Comparison of ENCODE assay signal across 12 cellular contexts in genomic region chr20:62792182-62792939, GRCh38. TPM values are rescaled to one million over a fixed set of nuclear protein-coding genes. Genes with fewer than 3 reads are reported as not detected.
A peak's percentile ranks its signal among the peaks of the same experiment; 100 is the strongest.
DNase-seq lines count a peak whose midpoint lies in the region; ATAC-seq and TF ChIP-seq lines count a peak whose summit lies in the region.
"Had no signal": no experiment of that assay in that cellular context is flagged by ENCODE, and none has a peak within 500 bp of the region (broad histone marks: within the 10 kb centered on the region; RNA-seq: fewer than 3 reads in every experiment).

No MANE protein-coding gene starts in this region.

- no peaks in the 10 kb centered on the region for H3K9me3 Mint-ChIP-seq in activated naive CD4-positive, alpha-beta T cell treated with anti-CD3 and anti-CD28 coated beads, Interleukin-2, amount 50 U/mL, for 24 hours
- H3K9me3 Mint-ChIP-seq in T-cell (no peaks in the 10 kb centered on the region), type B pancreatic cell (no peaks in the 10 kb centered on the region)
- H3K9me3 Mint-ChIP-seq: GM23338 had no signal

- no peak overlapping the region for H3K4me3 ChIP-seq in fibroblast of lung (replicated peaks in 1 of 4; ENCODE audit: control extremely low read depth in 1 of 4, insufficient read depth in 1 of 4, low read depth in 3 of 4, low read length in 4 of 4)
- H3K4me3 ChIP-seq: GM23338, heart left ventricle, right atrium auricular region, uterus had no signal

- no peaks in the 10 kb centered on the region for H3K9me3 ChIP-seq in fibroblast of lung (ENCODE audit: control insufficient read depth, insufficient read depth, low read depth, low read length)
- H3K9me3 ChIP-seq: heart left ventricle, right atrium auricular region, uterus had no signal

- H3K27ac Mint-ChIP-seq in activated naive CD4-positive, alpha-beta T cell treated with anti-CD3 and anti-CD28 coated beads, Interleukin-2, amount 50 U/mL, for 24 hours: peak overlapping the region; percentile 38
- H3K27ac Mint-ChIP-seq in T-cell (peak overlapping the region; percentile 88 to 96), type B pancreatic cell (peak overlapping the region; percentile 73)
- H3K27ac Mint-ChIP-seq: GM23338 had no signal

- peaks cover 31% of the 10 kb centered on the region for H3K4me1 Mint-ChIP-seq in activated naive CD4-positive, alpha-beta T cell treated with anti-CD3 and anti-CD28 coated beads, Interleukin-2, amount 50 U/mL, for 24 hours
- H3K4me1 Mint-ChIP-seq in T-cell: peaks cover 27 to 31% (median 27%) of the 10 kb centered on the region in 3 donors
- H3K4me1 Mint-ChIP-seq in type B pancreatic cell (ENCODE audit: unreplicated experiment): peaks cover 19% of the 10 kb centered on the region

- H3K27ac ChIP-seq in fibroblast of lung (ENCODE audit: insufficient read depth, low read length): peak overlapping the region; percentile 60
- H3K27ac ChIP-seq: right atrium auricular region had no signal

- peaks cover 9% of the 10 kb centered on the region for H3K27me3 ChIP-seq in fibroblast of lung (ENCODE audit: control insufficient read depth, insufficient read depth, low read length)
- H3K27me3 ChIP-seq: heart left ventricle, right atrium auricular region, uterus had no signal

- H3K4me3 Mint-ChIP-seq in activated naive CD4-positive, alpha-beta T cell treated with anti-CD3 and anti-CD28 coated beads, Interleukin-2, amount 50 U/mL, for 24 hours: peak overlapping the region; percentile 19
- H3K4me3 Mint-ChIP-seq in T-cell: peak overlapping the region; percentile 51 to 91 (median 60)
- no peak overlapping the region for H3K4me3 Mint-ChIP-seq in type B pancreatic cell

- CTCF ChIA-PET in T-cell (lab: Charles Lee): interaction anchor here in 1 of 2 donors (0.6 to 1.2 kb wide), 2 partner anchors 13 to 18 kb away, joined by 4 to 12 read pairs; partner anchors contain the start of gene OGFR

- no peaks in the 10 kb centered on the region for H3K27me3 Mint-ChIP-seq in activated naive CD4-positive, alpha-beta T cell treated with anti-CD3 and anti-CD28 coated beads, Interleukin-2, amount 50 U/mL, for 24 hours
- no peaks in the 10 kb centered on the region for H3K27me3 Mint-ChIP-seq in T-cell
- peaks cover 8% of the 10 kb centered on the region for H3K27me3 Mint-ChIP-seq in type B pancreatic cell

- H2AFZ ChIP-seq in fibroblast of lung (ENCODE audit: low read length): no peak overlapping the region
- H2AFZ ChIP-seq: GM23338 had no signal

- H3K4me1 ChIP-seq in fibroblast of lung (ENCODE audit: control insufficient read depth, extremely low read depth, insufficient read depth, low read length): peaks cover 21% of the 10 kb centered on the region

- TF ChIP-seq CTCF in fibroblast of lung (conservative IDR thresholded peaks at IDR 0.05 in 1 of 2, IDR thresholded peaks at IDR 0.05 in 1 of 2; ENCODE audit: low read depth in 1 of 2, low read length in 2 of 2) (no peak), type B pancreatic cell (conservative IDR thresholded peaks at IDR 0.05) (no peak)

- H3K36me3 Mint-ChIP-seq in activated naive CD4-positive, alpha-beta T cell treated with anti-CD3 and anti-CD28 coated beads, Interleukin-2, amount 50 U/mL, for 24 hours: no peaks in the 10 kb centered on the region
- H3K36me3 Mint-ChIP-seq in T-cell (no peaks in the 10 kb centered on the region), type B pancreatic cell (no peaks in the 10 kb centered on the region)

- ATAC-seq in T-cell (replicated peaks in 1 of 4): no peak
- no peak for ATAC-seq in GM21576 (IDR thresholded peaks at IDR 0.05; ENCODE audit: unreplicated experiment)

- peak overlapping the region; percentile 25 for H3K4me2 ChIP-seq in fibroblast of lung (ENCODE audit: extremely low read depth, insufficient read depth, low read length)
- H3K4me2 ChIP-seq: GM23338 had no signal

- H3K79me2 ChIP-seq in fibroblast of lung (ENCODE audit: control insufficient read depth, insufficient read depth, low read length): peaks cover 4% of the 10 kb centered on the region

- H3K9ac ChIP-seq in fibroblast of lung (ENCODE audit: insufficient read depth, low read length): no peak overlapping the region

- POLR2A ChIA-PET in T-cell (lab: Charles Lee): interaction anchor here in 1 of 2 donors (0.6 kb wide), 1 partner anchor 159 kb away, joined by 4 read pairs; no protein-coding TSS in a partner anchor

- DNase-seq in activated naive CD4-positive, alpha-beta T cell (lab: John Stamatoyannopoulos, UW): no peak
- DNase-seq in T-cell: no peak
- DNase-seq in fibroblast of lung (ENCODE audit: low read depth in 2 of 2): peak in 1 of 2 donors; percentile 74
- no peak for DNase-seq in type B pancreatic cell (ENCODE audit: extremely low spot score, unreplicated experiment)
- no peak for DNase-seq in amygdala (lab: John Stamatoyannopoulos, UW)
- no peak for DNase-seq in activated gamma-delta T cell treated with Interleukin-2 at 50 U/mL for 16 hours

- H3K36me3 ChIP-seq in fibroblast of lung (ENCODE audit: control insufficient read depth, insufficient read depth, low read length): no peaks in the 10 kb centered on the region
- H3K36me3 ChIP-seq: right atrium auricular region, uterus had no signal

- H4K20me1 ChIP-seq in fibroblast of lung (ENCODE audit: control insufficient read depth, extremely low read depth, insufficient read depth, low read length): no peaks in the 10 kb centered on the region

RNA-seq across cellular contexts. Expression of gene MRGBP, which starts 3.9 kb away (rescaled TPM):
- 10 to 100 TPM in 3 of 5 donors, 1 to 10 TPM in 2; 8.6 to 13.9 (median 12.8) TPM for total RNA-seq in T-cell
- 18.5 and 20.3 TPM in 2 replicates for total RNA-seq in fibroblast of lung
- 13.1 and 15.2 TPM in 2 replicates for polyA plus RNA-seq in fibroblast of lung
- polyA plus RNA-seq in fibroblast of lung (2012): 12.6 and 17.4 TPM in 2 replicates
- polyA minus RNA-seq in fibroblast of lung (ENCODE audit: low replicate concordance): 4.7 and 17.0 TPM in 2 replicates
- total RNA-seq in type B pancreatic cell (ENCODE audit: low replicate concordance): 8.4 and 14.6 TPM in 2 replicates

RNA-seq across cellular contexts. Expression of gene OGFR, which starts 12.3 kb away (rescaled TPM):
- total RNA-seq in T-cell: 10 to 100 TPM; 46.5 to 91.1 (median 83.0) TPM
- 30.8 and 34.0 TPM in 2 replicates for total RNA-seq in fibroblast of lung
- polyA plus RNA-seq in fibroblast of lung: 19.7 and 25.9 TPM in 2 replicates
- polyA plus RNA-seq in fibroblast of lung (2012): 29.3 and 39.7 TPM in 2 replicates
- polyA minus RNA-seq in fibroblast of lung (ENCODE audit: low replicate concordance): 7.3 and 8.1 TPM in 2 replicates
- 42.8 and 49.6 TPM in 2 replicates for total RNA-seq in type B pancreatic cell (ENCODE audit: low replicate concordance)

RNA-seq across cellular contexts. Expression of gene COL9A3, which starts 24.5 kb away (rescaled TPM):
- total RNA-seq in T-cell (1 to 10 TPM in 1 of 5 donors, under 1 TPM in 3, not detected in 1; 0.51 to 2.1 (median 0.75) TPM), fibroblast of lung (0.17 and 1.3 TPM in 2 replicates), type B pancreatic cell (ENCODE audit: low replicate concordance) (8.8 and 21.2 TPM in 2 replicates)
- 0.17 and 0.59 TPM in 2 replicates for polyA plus RNA-seq in fibroblast of lung
- 0.49 and 1.3 TPM in 2 replicates for polyA plus RNA-seq in fibroblast of lung (2012)
- polyA minus RNA-seq in fibroblast of lung (ENCODE audit: low replicate concordance): not detected in 2 replicates

Comparison
In these comparisons a context has a peak if more than half of its experiments do, and no peak if none do; other contexts are left out.
1. H3K27ac Mint-ChIP-seq: peak in every context shown above with its lines; median percentile 92 in T-cell; 73 in type B pancreatic cell; 38 in activated naive CD4-positive, alpha-beta T cell treated with anti-CD3 and anti-CD28 coated beads, Interleukin-2, amount 50 U/mL, for 24 hours.